1 cellular context compared by ENCODE assay signal in the genomic region with DNA sequence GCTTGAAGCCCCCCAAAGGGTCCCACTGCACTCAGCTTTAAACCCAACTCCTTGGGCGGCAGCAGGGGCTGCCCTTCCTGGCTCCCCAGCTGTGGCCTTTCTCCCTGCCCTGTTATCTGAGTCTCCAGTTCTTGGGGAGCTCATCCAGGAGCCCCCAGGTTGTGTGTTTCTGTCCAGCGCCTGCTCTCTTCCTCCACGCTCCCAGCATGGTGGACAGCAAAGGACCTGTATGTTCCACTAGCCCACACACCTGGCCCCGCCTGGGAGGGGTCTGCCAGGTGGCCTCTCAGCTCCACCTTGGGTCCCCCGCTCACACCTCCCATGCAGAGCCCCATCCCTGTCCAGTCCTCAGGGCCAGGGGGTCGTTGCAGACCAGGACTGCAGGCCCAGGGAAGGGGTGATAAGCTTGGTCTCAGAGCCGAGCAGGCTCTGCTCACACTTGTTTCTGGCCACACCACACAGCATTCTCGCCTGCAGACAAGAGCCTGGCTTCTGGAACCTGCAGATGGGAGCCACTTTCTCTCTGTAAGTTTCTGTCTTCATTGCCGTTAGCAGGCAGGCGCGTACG.
TF ChIP-seq lines count a peak whose summit lies in the region.

No MANE protein-coding gene starts in this region.

TF ChIP-seq in WTC11, 78 proteins besides CTCF, POLR2A, EP300 and RAD21 (continued from another document):
- no peak for TF ChIP-seq SMAD4 (CRISPR knock-in tag; IDR thresholded peaks at IDR 0.05)
- no peak for TF ChIP-seq NFYB (CRISPR knock-in tag; conservative IDR thresholded peaks at IDR 0.05; ENCODE audit: low read depth)
- TF ChIP-seq, protein P1, sequence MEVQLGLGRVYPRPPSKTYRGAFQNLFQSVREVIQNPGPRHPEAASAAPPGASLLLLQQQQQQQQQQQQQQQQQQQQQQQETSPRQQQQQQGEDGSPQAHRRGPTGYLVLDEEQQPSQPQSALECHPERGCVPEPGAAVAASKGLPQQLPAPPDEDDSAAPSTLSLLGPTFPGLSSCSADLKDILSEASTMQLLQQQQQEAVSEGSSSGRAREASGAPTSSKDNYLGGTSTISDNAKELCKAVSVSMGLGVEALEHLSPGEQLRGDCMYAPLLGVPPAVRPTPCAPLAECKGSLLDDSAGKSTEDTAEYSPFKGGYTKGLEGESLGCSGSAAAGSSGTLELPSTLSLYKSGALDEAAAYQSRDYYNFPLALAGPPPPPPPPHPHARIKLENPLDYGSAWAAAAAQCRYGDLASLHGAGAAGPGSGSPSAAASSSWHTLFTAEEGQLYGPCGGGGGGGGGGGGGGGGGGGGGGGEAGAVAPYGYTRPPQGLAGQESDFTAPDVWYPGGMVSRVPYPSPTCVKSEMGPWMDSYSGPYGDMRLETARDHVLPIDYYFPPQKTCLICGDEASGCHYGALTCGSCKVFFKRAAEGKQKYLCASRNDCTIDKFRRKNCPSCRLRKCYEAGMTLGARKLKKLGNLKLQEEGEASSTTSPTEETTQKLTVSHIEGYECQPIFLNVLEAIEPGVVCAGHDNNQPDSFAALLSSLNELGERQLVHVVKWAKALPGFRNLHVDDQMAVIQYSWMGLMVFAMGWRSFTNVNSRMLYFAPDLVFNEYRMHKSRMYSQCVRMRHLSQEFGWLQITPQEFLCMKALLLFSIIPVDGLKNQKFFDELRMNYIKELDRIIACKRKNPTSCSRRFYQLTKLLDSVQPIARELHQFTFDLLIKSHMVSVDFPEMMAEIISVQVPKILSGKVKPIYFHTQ (CRISPR knock-in tag; IDR thresholded peaks at IDR 0.05), result no peak
- no peak for TF ChIP-seq TEAD4 (CRISPR knock-in tag; IDR thresholded peaks at IDR 0.05)
- no peak for TF ChIP-seq FOXP1 (CRISPR knock-in tag; IDR thresholded peaks at IDR 0.05; ENCODE audit: borderline replicate concordance)
- TF ChIP-seq, protein P2, sequence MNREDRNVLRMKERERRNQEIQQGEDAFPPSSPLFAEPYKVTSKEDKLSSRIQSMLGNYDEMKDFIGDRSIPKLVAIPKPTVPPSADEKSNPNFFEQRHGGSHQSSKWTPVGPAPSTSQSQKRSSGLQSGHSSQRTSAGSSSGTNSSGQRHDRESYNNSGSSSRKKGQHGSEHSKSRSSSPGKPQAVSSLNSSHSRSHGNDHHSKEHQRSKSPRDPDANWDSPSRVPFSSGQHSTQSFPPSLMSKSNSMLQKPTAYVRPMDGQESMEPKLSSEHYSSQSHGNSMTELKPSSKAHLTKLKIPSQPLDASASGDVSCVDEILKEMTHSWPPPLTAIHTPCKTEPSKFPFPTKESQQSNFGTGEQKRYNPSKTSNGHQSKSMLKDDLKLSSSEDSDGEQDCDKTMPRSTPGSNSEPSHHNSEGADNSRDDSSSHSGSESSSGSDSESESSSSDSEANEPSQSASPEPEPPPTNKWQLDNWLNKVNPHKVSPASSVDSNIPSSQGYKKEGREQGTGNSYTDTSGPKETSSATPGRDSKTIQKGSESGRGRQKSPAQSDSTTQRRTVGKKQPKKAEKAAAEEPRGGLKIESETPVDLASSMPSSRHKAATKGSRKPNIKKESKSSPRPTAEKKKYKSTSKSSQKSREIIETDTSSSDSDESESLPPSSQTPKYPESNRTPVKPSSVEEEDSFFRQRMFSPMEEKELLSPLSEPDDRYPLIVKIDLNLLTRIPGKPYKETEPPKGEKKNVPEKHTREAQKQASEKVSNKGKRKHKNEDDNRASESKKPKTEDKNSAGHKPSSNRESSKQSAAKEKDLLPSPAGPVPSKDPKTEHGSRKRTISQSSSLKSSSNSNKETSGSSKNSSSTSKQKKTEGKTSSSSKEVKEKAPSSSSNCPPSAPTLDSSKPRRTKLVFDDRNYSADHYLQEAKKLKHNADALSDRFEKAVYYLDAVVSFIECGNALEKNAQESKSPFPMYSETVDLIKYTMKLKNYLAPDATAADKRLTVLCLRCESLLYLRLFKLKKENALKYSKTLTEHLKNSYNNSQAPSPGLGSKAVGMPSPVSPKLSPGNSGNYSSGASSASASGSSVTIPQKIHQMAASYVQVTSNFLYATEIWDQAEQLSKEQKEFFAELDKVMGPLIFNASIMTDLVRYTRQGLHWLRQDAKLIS (CRISPR knock-in tag; IDR thresholded peaks at IDR 0.05; ENCODE audit: borderline replicate concordance), result no peak
- TF ChIP-seq ETV6 (CRISPR knock-in tag; IDR thresholded peaks at IDR 0.05), result no peak
- no peak for TF ChIP-seq ZNF396 (CRISPR knock-in tag; IDR thresholded peaks at IDR 0.05; ENCODE audit: borderline replicate concordance)
